8 cellular contexts compared by ENCODE assay signal in the genomic region with DNA sequence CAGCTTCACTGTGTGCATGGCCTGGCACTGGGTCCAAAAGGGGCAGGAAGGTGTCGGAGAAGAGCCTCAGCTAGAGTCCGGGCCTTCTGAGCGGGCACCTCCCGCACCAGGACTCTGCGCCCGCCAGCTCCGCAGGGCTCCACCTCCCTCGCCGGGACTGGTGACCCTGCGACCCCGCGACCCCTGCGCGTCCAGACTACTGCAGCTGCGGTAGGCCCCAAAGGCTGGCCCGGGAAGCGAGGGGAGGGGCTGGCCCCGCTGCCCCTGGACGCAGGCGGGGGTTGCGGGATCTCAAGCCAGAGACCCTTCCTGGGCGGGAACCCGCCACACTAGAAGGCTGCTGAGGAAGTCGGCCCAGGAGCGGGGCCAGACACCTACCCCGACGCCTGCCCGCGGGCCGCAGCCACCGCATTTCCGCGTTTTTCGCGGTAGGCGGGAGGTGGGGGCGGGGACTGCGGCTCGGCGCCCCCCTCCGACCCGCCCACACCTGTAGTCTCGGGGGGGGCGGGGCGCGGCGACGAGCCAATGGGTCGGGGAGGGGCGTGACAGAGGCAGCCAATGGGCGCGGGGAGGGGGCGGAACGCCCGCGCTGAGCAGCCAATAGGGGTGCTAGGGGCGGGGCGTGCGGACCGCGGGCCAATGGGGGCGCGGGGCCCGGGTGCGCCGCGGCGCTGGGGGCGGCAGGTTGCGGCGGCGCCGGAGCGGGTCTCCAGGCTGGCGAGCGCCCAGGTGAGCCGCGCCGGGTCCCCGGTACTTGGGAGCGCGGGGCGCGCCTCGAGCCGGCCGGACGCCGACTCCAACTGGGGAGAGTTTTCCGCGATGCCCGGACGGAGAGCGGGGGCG. TPM values are rescaled to one million over a fixed set of nuclear protein-coding genes. Genes with fewer than 3 reads are reported as not detected.
A peak's percentile ranks its signal among the peaks of the same experiment; 100 is the strongest.
DNase-seq lines count a peak whose midpoint lies in the region; ATAC-seq and TF ChIP-seq lines count a peak whose summit lies in the region.

A gene with protein sequence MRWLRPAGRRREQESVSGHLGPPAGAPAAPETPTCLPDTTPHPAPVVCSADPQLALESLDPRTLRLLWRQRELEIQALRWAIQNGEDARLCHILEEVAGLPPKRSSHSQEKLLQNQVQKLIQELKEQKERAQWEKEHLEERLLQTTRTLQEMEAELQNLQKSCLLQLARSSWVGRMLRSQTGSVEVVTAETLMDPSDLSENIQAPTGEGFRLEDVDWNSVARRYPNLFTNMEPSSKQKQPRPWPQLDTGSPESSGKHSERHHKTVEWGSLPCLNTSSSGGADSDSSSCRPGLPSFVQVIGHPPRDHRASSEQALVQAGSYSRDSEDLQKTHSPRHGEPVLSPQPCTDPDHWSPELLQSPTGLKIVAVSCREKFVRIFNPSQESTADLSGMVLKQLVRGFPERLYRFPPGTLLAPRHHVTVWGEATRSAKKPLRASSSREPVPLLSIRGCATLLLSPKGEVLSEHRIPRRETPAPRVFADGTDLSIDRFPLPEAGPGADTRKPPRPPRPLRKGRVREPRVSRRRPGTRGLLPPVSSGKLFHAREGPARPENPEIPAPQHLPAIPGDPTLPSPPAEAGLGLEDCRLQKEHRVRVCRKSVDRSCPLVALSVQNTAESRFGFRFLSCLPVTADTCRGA (minus strand): TSS at position 434 of the 843 bp plus-strand sequence. CDS start 22 bp downstream, at position 412.
RASSF7 (plus strand) TSS at position 666 of the 843 bp plus-strand sequence. CDS start 799 bp downstream, outside the sequence.

- TF ChIP-seq CTCF in GM10248 (IDR thresholded peaks at IDR 0.05; ENCODE audit: control extremely low read depth, extremely low read depth, low read depth, missing control alignments) (no peak), progenitor cell of endocrine pancreas (IDR thresholded peaks at IDR 0.05; ENCODE audit: unreplicated experiment) (no peak), upper lobe of right lung (IDR thresholded peaks at IDR 0.05) (no peak)

- CTCF ChIA-PET in GM10248 (lab: Yijun Ruan, JAX), result interaction anchor here (1.2 to 2.1 kb wide), 3 partner anchors 42 to 163 kb away, joined by 3 to 9 read pairs (median 4); no protein-coding TSS in a partner anchor

- ATAC-seq in HG02571 (IDR thresholded peaks at IDR 0.05; ENCODE audit: unreplicated experiment), result peak; percentile 71
- peak; percentile 79 for ATAC-seq in activated naive CD8-positive, alpha-beta T cell treated with anti-CD3 and anti-CD28 coated beads, Interleukin-2, amount 50 U/mL, for 24 hours
- peak; percentile 93 to 97 for ATAC-seq in left cardiac atrium
- ATAC-seq in upper lobe of right lung, result peak; percentile 88

- peaks cover 9% of the 10 kb centered on the region for H3K27me3 Mint-ChIP-seq in activated naive CD8-positive, alpha-beta T cell treated with anti-CD3 and anti-CD28 coated beads, Interleukin-2, amount 50 U/mL, for 24 hours
- peaks cover 11% of the 10 kb centered on the region for H3K27me3 Mint-ChIP-seq in progenitor cell of endocrine pancreas

- peaks cover 15% of the 10 kb centered on the region for H3K27me3 ChIP-seq in upper lobe of right lung

- peak within 1 kb of the TSS; percentile 82 for H3K4me3 Mint-ChIP-seq in activated naive CD8-positive, alpha-beta T cell treated with anti-CD3 and anti-CD28 coated beads, Interleukin-2, amount 50 U/mL, for 24 hours
- H3K4me3 Mint-ChIP-seq in progenitor cell of endocrine pancreas (ENCODE audit: low read depth), result peak within 1 kb of the TSS; percentile 88

- intact Hi-C loops in left cardiac atrium (cut with DNase I) (no loop called here), upper lobe of right lung (cut with DNase I) (no loop called here)

- H3K9me3 Mint-ChIP-seq in activated naive CD8-positive, alpha-beta T cell treated with anti-CD3 and anti-CD28 coated beads, Interleukin-2, amount 50 U/mL, for 24 hours, result no peaks in the 10 kb centered on the region
- H3K9me3 Mint-ChIP-seq in progenitor cell of endocrine pancreas (ENCODE audit: low read depth), result no peaks in the 10 kb centered on the region

- POLR2A ChIA-PET in GM10248 (lab: Yijun Ruan, JAX), result no interaction called here

- peak within 1 kb of the TSS; percentile 89 for H3K27ac ChIP-seq in upper lobe of right lung

- H3K4me1 Mint-ChIP-seq in activated naive CD8-positive, alpha-beta T cell treated with anti-CD3 and anti-CD28 coated beads, Interleukin-2, amount 50 U/mL, for 24 hours, result peaks cover 11% of the 10 kb centered on the region
- H3K4me1 Mint-ChIP-seq in progenitor cell of endocrine pancreas (ENCODE audit: low read depth), result peaks cover 10% of the 10 kb centered on the region

- no peak within 1 kb of the TSS for H3K27ac Mint-ChIP-seq in activated naive CD8-positive, alpha-beta T cell treated with anti-CD3 and anti-CD28 coated beads, Interleukin-2, amount 50 U/mL, for 24 hours
- peak within 1 kb of the TSS; percentile 96 for H3K27ac Mint-ChIP-seq in progenitor cell of endocrine pancreas

- peak within 1 kb of the TSS; percentile 66 for H3K4me3 ChIP-seq in upper lobe of right lung

- H3K9me3 ChIP-seq in upper lobe of right lung, result no peaks in the 10 kb centered on the region

- no peaks in the 10 kb centered on the region for H3K36me3 Mint-ChIP-seq in activated naive CD8-positive, alpha-beta T cell treated with anti-CD3 and anti-CD28 coated beads, Interleukin-2, amount 50 U/mL, for 24 hours (ENCODE audit: low read depth)
- H3K36me3 Mint-ChIP-seq in progenitor cell of endocrine pancreas (ENCODE audit: insufficient read depth), result peaks cover 3% of the 10 kb centered on the region

- peaks cover 13% of the 10 kb centered on the region for H3K4me1 ChIP-seq in upper lobe of right lung

- H3K36me3 ChIP-seq in upper lobe of right lung, result no peaks in the 10 kb centered on the region

- DNase-seq in GM10248 (ENCODE audit: extremely low spot score) (peak; percentile 99), NCI-H1092 treated with DMSO at 0.1 percent for 48 hours (lab: John Stamatoyannopoulos, UW) (peak; percentile 92), SW 1271 (lab: John Stamatoyannopoulos, UW) (peak; percentile 73 to 83), left cardiac atrium (peak; percentile 93), progenitor cell of endocrine pancreas (ENCODE audit: low spot score, unreplicated experiment) (peak; percentile 97), upper lobe of right lung (peak; percentile 96)
- DNase-seq in activated naive CD8-positive, alpha-beta T cell treated with anti-CD3 and anti-CD28 coated beads, Interleukin-2, amount 50 U/mL, for 24 hours, result peak; percentile 98

RNA-seq across cellular contexts. Expression of the first gene that starts in this region (rescaled TPM):
- total RNA-seq in left cardiac atrium (1 to 10 TPM in 1 of 2 donors, under 1 TPM in 1; 0.58 to 1.1 TPM), progenitor cell of endocrine pancreas (15.6 and 19.3 TPM in 2 replicates), upper lobe of right lung (5.9 TPM)

RNA-seq across cellular contexts. Expression of gene RASSF7, which starts in this region (rescaled TPM):
- total RNA-seq in left cardiac atrium (1 to 10 TPM; 3.2 to 4.4 TPM), progenitor cell of endocrine pancreas (38.2 and 40.8 TPM in 2 replicates), upper lobe of right lung (76.7 TPM)

Comparison
In these comparisons a context has a peak if more than half of its experiments do, and no peak if none do; other contexts are left out.
1. Peak in every context shown above with its lines: DNase-seq, ATAC-seq, H3K4me3 ChIP-seq and H3K27ac ChIP-seq.